11 cellular contexts compared by ENCODE assay signal in the genomic region with DNA sequence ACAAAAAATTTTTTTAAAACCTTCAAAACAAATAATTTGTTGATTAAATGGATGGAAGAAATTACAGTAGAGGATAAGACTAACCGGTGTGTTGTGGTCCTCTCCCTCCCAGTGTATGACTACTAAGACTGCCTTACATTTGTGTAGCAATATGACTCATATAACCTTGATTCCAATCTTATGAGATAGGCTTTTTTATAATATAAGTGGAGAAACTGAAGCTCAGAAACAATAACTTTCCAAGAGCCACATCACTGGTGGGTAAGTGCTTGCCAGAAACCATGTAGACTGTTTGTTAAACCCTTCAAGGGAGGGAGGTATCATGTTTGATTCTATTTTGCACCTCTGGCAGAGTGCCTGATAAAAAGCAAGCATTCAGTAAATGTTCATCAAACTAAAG. TPM values are rescaled to one million over a fixed set of nuclear protein-coding genes. Genes with fewer than 3 reads are reported as not detected.
A peak's percentile ranks its signal among the peaks of the same experiment; 100 is the strongest.
DNase-seq lines count a peak whose midpoint lies in the region; ATAC-seq and TF ChIP-seq lines count a peak whose summit lies in the region.
"Had no signal": no experiment of that assay in that cellular context is flagged by ENCODE, and none has a peak within 500 bp of the region (broad histone marks: within the 10 kb centered on the region; RNA-seq: fewer than 3 reads in every experiment).

No MANE protein-coding gene starts in this region.

- ATAC-seq in right cardiac atrium = no peak

- no peak overlapping the region for H3K27ac ChIP-seq in right cardiac atrium (ENCODE audit: low read length)

- H3K4me1 ChIP-seq in right cardiac atrium (ENCODE audit: control insufficient read depth, insufficient read depth, low read length) = no peaks in the 10 kb centered on the region

- DNase-seq in ACHN (peak; percentile 70), HPDE6-E6E7 (ENCODE audit: extremely low spot score) (peak; percentile 42), SW480 (ENCODE audit: low spot score) (peak; percentile 7), fibroblast of villous mesenchyme (ENCODE audit: low read depth) (peak; percentile 72), right cardiac atrium (no peak), NCI-H510A treated with DMSO at 0.1 percent for 48 hours (lab: John Stamatoyannopoulos, UW) (no peak), anterior cingulate cortex (lab: John Stamatoyannopoulos, UW) (no peak)
- no peak for DNase-seq in activated CD4-positive, alpha-beta T cell treated with anti-CD3 and anti-CD28 coated beads, Interleukin-2, amount 50 U/mL, for 4 hours
- DNase-seq: aorta, head of caudate nucleus, substantia nigra had no signal

- H3K4me3 ChIP-seq in fibroblast of villous mesenchyme (ENCODE audit: low read depth, low read length) (no peak overlapping the region), right cardiac atrium (ENCODE audit: low read length) (no peak overlapping the region)

- in situ Hi-C loops in ACHN (cut with HindIII; ENCODE audit: low pct_ligation_motif_present, low pct_unique_long_range_greater_than_20kb, low sequenced_read_pairs) = no loop called here

- no peak for TF ChIP-seq CTCF in fibroblast of villous mesenchyme (IDR thresholded peaks at IDR 0.05; ENCODE audit: insufficient read depth, low read depth, low read length)

- intact Hi-C loops in right cardiac atrium (cut with DNase I) = no loop called here

- no peaks in the 10 kb centered on the region for H3K9me3 ChIP-seq in right cardiac atrium (ENCODE audit: control insufficient read depth, low read length)

- WGBS in right cardiac atrium = 52% methylated on average over 1 of the region's 1 CpG

- no peaks in the 10 kb centered on the region for H3K27me3 ChIP-seq in right cardiac atrium (ENCODE audit: control insufficient read depth, insufficient read depth)

RNA-seq across cellular contexts. Expression of a gene that starts 47.5 kb away (rescaled TPM):
- total RNA-seq in fibroblast of villous mesenchyme (27.7 and 36.7 TPM in 2 replicates), right cardiac atrium (10 to 100 TPM in 3 of 4 donors, 1 to 10 TPM in 1; 8.5 to 11.9 (median 11.3) TPM)
- 2.3 TPM for polyA plus RNA-seq in right cardiac atrium

RNA-seq across cellular contexts. Expression of a gene that starts 47.6 kb away (rescaled TPM):
- total RNA-seq in fibroblast of villous mesenchyme (15.5 and 21.2 TPM in 2 replicates), right cardiac atrium (10 to 100 TPM in 1 of 4 donors, 1 to 10 TPM in 3; 8.7 to 10.2 (median 9.4) TPM)
- polyA plus RNA-seq in right cardiac atrium = 2.6 TPM

Comparison
In these comparisons a context has a peak if more than half of its experiments do, and no peak if none do; other contexts are left out.
1. DNase-seq: peak in ACHN (single experiment), HPDE6-E6E7 (single experiment), SW480 (single experiment) and fibroblast of villous mesenchyme (single experiment); none in right cardiac atrium (0 of 3), NCI-H510A treated with DMSO at 0.1 percent for 48 hours (single experiment), anterior cingulate cortex (0 of 58) and activated CD4-positive, alpha-beta T cell treated with anti-CD3 and anti-CD28 coated beads, Interleukin-2, amount 50 U/mL, for 4 hours (0 of 2).